In the genomic region with DNA sequence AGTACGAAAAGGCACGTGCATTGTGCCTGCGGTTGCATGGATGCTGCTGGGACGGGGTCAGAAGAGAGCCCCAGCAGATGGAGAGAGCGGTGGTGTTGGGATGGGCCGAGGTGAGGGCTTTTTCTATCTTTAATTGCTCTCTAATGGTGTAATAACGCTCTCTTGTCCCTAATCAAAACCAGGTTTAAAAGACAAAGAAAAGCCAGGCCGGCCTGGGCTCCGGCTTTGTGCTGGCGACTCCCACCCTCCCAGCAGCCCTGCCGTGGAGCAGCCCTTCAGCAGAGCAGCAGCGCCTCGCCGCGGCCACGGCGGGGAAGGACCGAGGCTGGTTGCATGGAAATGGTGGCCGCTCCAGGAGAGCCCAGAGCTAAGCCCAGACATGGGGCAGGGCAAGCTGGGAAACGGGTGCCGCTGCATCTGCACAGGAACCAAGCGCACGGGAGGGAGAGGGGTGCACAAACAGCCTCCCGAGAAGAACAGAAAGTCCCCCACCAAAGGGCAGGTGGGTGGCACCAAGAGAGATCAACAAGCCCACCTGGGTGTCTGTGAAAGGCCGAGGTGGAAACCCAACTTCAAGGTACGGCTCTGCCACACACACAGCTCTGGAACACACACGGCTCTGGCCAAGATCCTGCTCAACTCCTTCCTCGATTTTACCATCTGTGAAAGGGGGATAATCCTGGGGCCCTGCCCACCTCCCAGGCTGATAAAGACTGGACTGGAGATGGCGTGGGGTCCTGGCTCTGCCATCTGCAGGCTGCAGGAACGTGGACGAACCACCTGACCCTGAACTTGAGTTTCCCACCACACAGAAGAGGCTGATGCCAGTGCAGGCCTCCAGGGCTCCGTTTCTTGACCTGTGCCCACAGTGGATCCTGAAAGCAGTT, we compare ENCODE assay signal across 9 cellular contexts. TPM values are rescaled to one million over a fixed set of nuclear protein-coding genes. Genes with fewer than 3 reads are reported as not detected.
DNase-seq lines count a peak whose midpoint lies in the region; ATAC-seq and TF ChIP-seq lines count a peak whose summit lies in the region.
"Had no signal": no experiment of that assay in that cellular context is flagged by ENCODE, and none has a peak within 500 bp of the region (broad histone marks: within the 10 kb centered on the region; RNA-seq: fewer than 3 reads in every experiment).

No MANE protein-coding gene starts in this region.

- H3K4me3 ChIP-seq in ascending aorta: peak overlapping the region in 1 of 2 donors; percentile 40
- H3K4me3 ChIP-seq in right cardiac atrium (ENCODE audit: low read length): no peak overlapping the region
- H3K4me3 ChIP-seq in psoas muscle: no peak overlapping the region

- no peaks in the 10 kb centered on the region for H3K9me3 ChIP-seq in ascending aorta
- no peaks in the 10 kb centered on the region for H3K9me3 ChIP-seq in right cardiac atrium (ENCODE audit: control insufficient read depth, low read length)
- no peaks in the 10 kb centered on the region for H3K9me3 ChIP-seq in psoas muscle

- peak; percentile 88 for TF ChIP-seq CTCF in RWPE1 (conservative IDR thresholded peaks at IDR 0.05; ENCODE audit: low read depth)
- TF ChIP-seq CTCF in ascending aorta (IDR thresholded peaks at IDR 0.05): peak; percentile 94 to 98 (median 96)
- peak; percentile 98 for TF ChIP-seq CTCF in psoas muscle (IDR thresholded peaks at IDR 0.05)

- peaks cover 4 to 16% of the 10 kb centered on the region in 2 donors for H3K36me3 ChIP-seq in ascending aorta
- H3K36me3 ChIP-seq in psoas muscle (ENCODE audit: insufficient read depth in 1 of 2, low read depth in 1 of 2): peaks cover 0 to 40% of the 10 kb centered on the region in 2 donors

- H3K4me1 ChIP-seq in ascending aorta: peaks cover 31 to 65% of the 10 kb centered on the region in 2 donors
- H3K4me1 ChIP-seq in right cardiac atrium (ENCODE audit: control insufficient read depth, insufficient read depth, low read length): peaks cover 12% of the 10 kb centered on the region
- peaks cover 20% of the 10 kb centered on the region for H3K4me1 ChIP-seq in psoas muscle

- ATAC-seq in GM21423 (IDR thresholded peaks at IDR 0.05; ENCODE audit: unreplicated experiment) (peak; percentile 80), right cardiac atrium (peak; percentile 84 to 85), psoas muscle (peak; percentile 89 to 98 (median 93)), HG02970 (IDR thresholded peaks at IDR 0.05; ENCODE audit: low FRiP score, unreplicated experiment) (no peak)

- CTCF ChIA-PET in RWPE1 (lab: Yijun Ruan, JAX): interaction anchor here (0.5 to 1.0 kb wide), 7 partner anchors 14 to 841 kb away, joined by 3 to 7 read pairs (median 3); no protein-coding TSS in a partner anchor

- peak overlapping the region; percentile 8; the same call in 1 of the 2 replicates for H3K27ac ChIP-seq in RWPE1
- peak overlapping the region; percentile 68 to 99 for H3K27ac ChIP-seq in ascending aorta
- peak overlapping the region; percentile 74 for H3K27ac ChIP-seq in right cardiac atrium (ENCODE audit: low read length)
- H3K27ac ChIP-seq in psoas muscle: no peak overlapping the region

- intact Hi-C loops in ascending aorta (cut with DNase I): loop anchor here (1.0 to 2.0 kb wide), 3 partner anchors 57 to 257 kb away; no protein-coding TSS in a partner anchor
- intact Hi-C loops in right cardiac atrium (cut with DNase I): loop anchor here in 3 of 4 donors (2.0 to 5.0 kb wide), 3 partner anchors 189 to 191 kb away; partner anchors contain the start of gene RHOB (in 2 of the 3)
- intact Hi-C loops in psoas muscle (cut with DNase I): loop anchor here (1.0 to 2.0 kb wide), 2 partner anchors 193 to 195 kb away; no protein-coding TSS in a partner anchor

- 25% methylated on average over 32 of the region's 32 CpGs for WGBS in right cardiac atrium
- 33 to 39% (median 37%) methylated on average over 32 of the region's 32 CpGs for WGBS in psoas muscle, 3 donors

- POLR2A ChIA-PET in RWPE1 (lab: Yijun Ruan, JAX; ENCODE audit: low non-redundant PET): no interaction called here

- DNase-seq in DMS153 treated with DMSO at 0.1 percent for 48 hours (lab: John Stamatoyannopoulos, UW; ENCODE audit: unreplicated experiment) (peak; percentile 44), HuH-7 (ENCODE audit: low spot score) (peak; percentile 93), RWPE1 (ENCODE audit: low spot score) (peak; percentile 70), ascending aorta (ENCODE audit: low spot score in 2 of 2) (peak in 1 of 2 donors; percentile 94), right cardiac atrium (peak; percentile 88 to 95 (median 95)), psoas muscle (peak; percentile 87 to 92)

- H3K27me3 ChIP-seq in ascending aorta (no peaks in the 10 kb centered on the region), right cardiac atrium (ENCODE audit: control insufficient read depth, insufficient read depth) (no peaks in the 10 kb centered on the region), psoas muscle (ENCODE audit: insufficient read depth in 3 of 3, low read length in 2 of 3) (no peaks in the 10 kb centered on the region)

RNA-seq across cellular contexts. Expression of gene HS1BP3, which starts 15.0 kb away (rescaled TPM):
- total RNA-seq in ascending aorta (40.0 TPM), right cardiac atrium (10 to 100 TPM; 21.8 to 26.4 (median 25.3) TPM), psoas muscle (10 to 100 TPM in 3 of 4 donors, 1 to 10 TPM in 1; 9.2 to 12.1 (median 11.4) TPM)
- polyA plus RNA-seq in right cardiac atrium (29.8 TPM), psoas muscle (10 to 100 TPM; 12.6 to 20.6 (median 13.2) TPM)

RNA-seq across cellular contexts. Expression of gene GDF7, which starts 31.0 kb away (rescaled TPM):
- total RNA-seq in ascending aorta (11.6 TPM), right cardiac atrium (under 1 TPM; 0.26 to 0.79 (median 0.60) TPM), psoas muscle (under 1 TPM; 0.04 to 0.94 (median 0.17) TPM)
- polyA plus RNA-seq in right cardiac atrium (0.25 TPM), psoas muscle (under 1 TPM; 0.03 to 0.04 (median 0.04) TPM)
- total RNA-seq: activated CD8-positive, alpha-beta memory T cell treated with anti-CD3 and anti-CD28 coated beads for 36 hours had no signal
